ENCODE assay signal across 19 cellular contexts in genomic region chr2:168550670-168551069, GRCh38.
A peak's percentile ranks its signal among the peaks of the same experiment; 100 is the strongest.
DNase-seq lines count a peak whose midpoint lies in the region; ATAC-seq and TF ChIP-seq lines count a peak whose summit lies in the region.
"Had no signal": no experiment of that assay in that cellular context is flagged by ENCODE, and none has a peak within 500 bp of the region (broad histone marks: within the 10 kb centered on the region; RNA-seq: fewer than 3 reads in every experiment).

No MANE protein-coding gene starts in this region.

- no peak for DNase-seq in DND-41
- peak; percentile 90 for DNase-seq in KBM-7
- peak; percentile 66 for DNase-seq in UCSD-AML1 (lab: John Stamatoyannopoulos, UW; ENCODE audit: unreplicated experiment)
- DNase-seq in lung (ENCODE audit: low spot score), result no peak
- no peak for DNase-seq in SW 1271 (lab: John Stamatoyannopoulos, UW)
- DNase-seq in glutamatergic neuron, result no peak
- DNase-seq in OCI-M1 (lab: John Stamatoyannopoulos, UW), result no peak
- DNase-seq: activated naive CD4-positive, alpha-beta T cell treated with Interleukin-2 at 50 U/mL for 16 hours; brain microvascular endothelial cell; effector memory CD4-positive, alpha-beta T cell; kidney glomerular epithelial cell; NCI-H1105; NCI-H774; SHP77 treated with DMSO at 0.1 percent for 48 hours; sigmoid colon had no signal

- 35 to 73% methylated on average over 5 of the region's 5 CpGs for WGBS in lung, 2 donors

- H3K36me3 ChIP-seq in DND-41 (ENCODE audit: insufficient read depth, low read length), result no peaks in the 10 kb centered on the region; the same call in 1 of the 2 replicates
- H3K36me3 ChIP-seq in lung (ENCODE audit: control insufficient read depth in 2 of 2, insufficient read depth in 2 of 2, low read length in 2 of 2), result peaks cover 0 to 3% of the 10 kb centered on the region in 2 donors
- H3K36me3 ChIP-seq: brain microvascular endothelial cell, sigmoid colon had no signal

- no peaks in the 10 kb centered on the region for H3K27me3 ChIP-seq in DND-41 (ENCODE audit: insufficient read depth, low read length, poor library complexity)
- H3K27me3 ChIP-seq in lung (ENCODE audit: control insufficient read depth, insufficient read depth), result no peaks in the 10 kb centered on the region
- H3K27me3 ChIP-seq: BLaER1, brain microvascular endothelial cell, sigmoid colon had no signal

- H3K4me1 ChIP-seq in DND-41 (ENCODE audit: insufficient read depth, low read length) (peaks cover 7% of the 10 kb centered on the region), lung (ENCODE audit: control insufficient read depth in 2 of 2, insufficient read depth in 2 of 2, low read length in 2 of 2) (peaks cover 0 to 1% of the 10 kb centered on the region in 2 donors)
- H3K4me1 ChIP-seq: sigmoid colon had no signal

- no peak overlapping the region for H3K4me2 ChIP-seq in DND-41 (ENCODE audit: insufficient read depth, low read length)
- H3K4me2 ChIP-seq: BLaER1 had no signal

- H3K79me2 ChIP-seq in DND-41 (ENCODE audit: insufficient read depth, low read length), result no peaks in the 10 kb centered on the region

- TF ChIP-seq CTCF in DND-41 (IDR thresholded peaks at IDR 0.05; ENCODE audit: borderline replicate concordance, extremely low read depth, low read length, poor library complexity, severe bottlenecking), result no peak
- no peak for TF ChIP-seq CTCF in lung (IDR thresholded peaks at IDR 0.05; ENCODE audit: control extremely low read depth, extremely low read depth)
- no peak for TF ChIP-seq CTCF in glutamatergic neuron (IDR thresholded peaks at IDR 0.05; ENCODE audit: partially characterized antibody, unreplicated experiment)

- H3K9ac ChIP-seq in DND-41 (ENCODE audit: low read depth, low read length), result no peak overlapping the region
- H3K9ac ChIP-seq: BLaER1 had no signal

- H3K36me3 Mint-ChIP-seq in glutamatergic neuron (ENCODE audit: unreplicated experiment), result peaks cover 6% of the 10 kb centered on the region

- no peaks in the 10 kb centered on the region for H3K9me3 ChIP-seq in DND-41 (ENCODE audit: insufficient read depth, low read length, severe bottlenecking)
- H3K9me3 ChIP-seq in lung (ENCODE audit: control insufficient read depth in 2 of 2, insufficient read depth in 1 of 2, low read length in 1 of 2), result no peaks in the 10 kb centered on the region
- H3K9me3 ChIP-seq: sigmoid colon had no signal

- no peak overlapping the region for H2AFZ ChIP-seq in DND-41 (ENCODE audit: low read depth, low read length)

- H3K4me3 Mint-ChIP-seq in glutamatergic neuron (ENCODE audit: unreplicated experiment), result no peak overlapping the region
- H3K4me3 Mint-ChIP-seq: nephron; stimulated activated naive CD8-positive, alpha-beta T cell treated with anti-CD3 and anti-CD28 coated beads, Interleukin-15, Interleukin-2, amounts not matched to agents 100 ng/mL and 50 ng/mL, for 24 hours had no signal

- no peak overlapping the region for H3K4me3 ChIP-seq in DND-41 (ENCODE audit: low read depth in 1 of 2, low read length in 2 of 2)
- H3K4me3 ChIP-seq in lung, result no peak overlapping the region
- H3K4me3 ChIP-seq: BLaER1, sigmoid colon had no signal

- no peak overlapping the region for H3K27ac Mint-ChIP-seq in glutamatergic neuron (ENCODE audit: unreplicated experiment)
- H3K27ac Mint-ChIP-seq: nephron; stimulated activated naive CD8-positive, alpha-beta T cell treated with anti-CD3 and anti-CD28 coated beads, Interleukin-15, Interleukin-2, amounts not matched to agents 100 ng/mL and 50 ng/mL, for 24 hours had no signal

- H3K27me3 Mint-ChIP-seq in glutamatergic neuron (ENCODE audit: unreplicated experiment), result no peaks in the 10 kb centered on the region
- H3K27me3 Mint-ChIP-seq: stimulated activated naive CD8-positive, alpha-beta T cell treated with anti-CD3 and anti-CD28 coated beads, Interleukin-15, Interleukin-2, amounts not matched to agents 100 ng/mL and 50 ng/mL, for 24 hours had no signal

- 0 out of 3 replicates have a peak, but pooled peaks have one; percentile 22 for ATAC-seq in DND-41 (ENCODE audit: insufficient read depth, low read depth)
- peak; percentile 62 for ATAC-seq in lung (ENCODE audit: insufficient read depth, low FRiP score)
- ATAC-seq in GM18502 (IDR thresholded peaks at IDR 0.05; ENCODE audit: poor library complexity, unreplicated experiment), result no peak

- no peak overlapping the region for H3K27ac ChIP-seq in DND-41 (ENCODE audit: low read length)
- no peak overlapping the region for H3K27ac ChIP-seq in lung (ENCODE audit: low read depth in 1 of 2, low read length in 1 of 2)
- H3K27ac ChIP-seq: BLaER1, brain microvascular endothelial cell, sigmoid colon had no signal

- in situ Hi-C loops in KBM-7 (cut with MboI; ENCODE audit: low pct_unique_long_range_greater_than_20kb, low sequenced_read_pairs), result no loop called here

- H4K20me1 ChIP-seq in DND-41 (ENCODE audit: insufficient read depth, low read length), result peaks cover 4% of the 10 kb centered on the region; the same call in 1 of the 2 replicates

- peaks cover 19% of the 10 kb centered on the region for H3K4me1 Mint-ChIP-seq in glutamatergic neuron (ENCODE audit: low read depth, unreplicated experiment)

- peaks cover 2% of the 10 kb centered on the region for H3K9me3 Mint-ChIP-seq in glutamatergic neuron (ENCODE audit: unreplicated experiment)
- H3K9me3 Mint-ChIP-seq: nephron; stimulated activated naive CD8-positive, alpha-beta T cell treated with anti-CD3 and anti-CD28 coated beads, Interleukin-15, Interleukin-2, amounts not matched to agents 100 ng/mL and 50 ng/mL, for 24 hours had no signal

Comparison
In these comparisons a context has a peak if more than half of its experiments do, and no peak if none do; other contexts are left out.
1. DNase-seq: peak in KBM-7 (single experiment) and UCSD-AML1 (single experiment); none in DND-41 (single experiment), lung (single experiment), SW 1271 (0 of 2), glutamatergic neuron (single experiment) and OCI-M1 (single experiment).